In genomic region chr2:204511021-204511420, GRCh38 we compare ENCODE assay signal across 34 cellular contexts. TPM values are rescaled to one million over a fixed set of nuclear protein-coding genes. Genes with fewer than 3 reads are reported as not detected.
"Had no signal": no experiment of that assay in that cellular context is flagged by ENCODE, and none has a peak within 500 bp of the region (broad histone marks: within the 10 kb centered on the region; RNA-seq: fewer than 3 reads in every experiment).

No MANE protein-coding gene starts in this region.

- H3K27ac Mint-ChIP-seq: activated B cell treated with CpG ODN at 0.5 μM for 24 hours; activated CD4-positive, alpha-beta memory T cell treated with anti-CD3 and anti-CD28 coated beads for 36 hours; activated CD4-positive, alpha-beta T cell treated with anti-CD3 and anti-CD28 coated beads, Interleukin-2, amount 10 ng/mL, durations not matched to agents 24 days and 14 days; activated CD8-positive, alpha-beta memory T cell treated with anti-CD3 and anti-CD28 coated beads, Interleukin-2, amount 10 ng/mL, durations not matched to agents 7 days and 5 days; activated CD8-positive, alpha-beta T cell treated with anti-CD3 and anti-CD28 coated beads, Interleukin-2, amount 10 ng/mL, durations not matched to agents 7 days and 5 days; activated naive CD4-positive, alpha-beta T cell treated with anti-CD3 and anti-CD28 coated beads for 36 hours; activated naive CD4-positive, alpha-beta T cell treated with anti-CD3 and anti-CD28 coated beads, Interleukin-2, amount 50 U/mL, for 24 hours; activated naive CD8-positive, alpha-beta T cell treated with anti-CD3 and anti-CD28 coated beads for 36 hours; activated naive CD8-positive, alpha-beta T cell treated with anti-CD3 and anti-CD28 coated beads, Interleukin-2, amount 50 U/mL, for 24 hours; activated T-helper 1 cell treated with anti-CD3 and anti-CD28 coated beads, Interleukin-12 subunit alpha, Interleukin-12 subunit beta, Interleukin-2, Interleukin-4 antibody, amounts not matched to agents 30 ng/mL and 10 ng/mL and 1 ng/mL, durations not matched to agents 14 hours and 24 hours and 36 hours; activated T-helper 2 cell treated with anti-CD3 and anti-CD28 coated beads, Interferon-gamma antibody, Interleukin-2, Interleukin-4, amounts not matched to agents 10 μg/mL and 5 μg/mL and 100 μg/mL, durations not matched to agents 14 hours and 24 hours and 36 hours; effector memory CD8-positive, alpha-beta T cell; T-cell; T-helper 1 cell treated with Interleukin-12 subunit alpha and Interleukin-12 subunit beta and Interleukin-4 antibody, amounts not matched to agents 30 μg/mL and 1 μg/mL, for 36 hours; T-helper 2 cell treated with Interferon-gamma antibody and Interleukin-4, amounts not matched to agents 5 μg/mL and 100 μg/mL, for 36 hours had no signal

- H3K4me3 Mint-ChIP-seq: activated B cell treated with CpG ODN at 0.5 μM for 24 hours; activated CD4-positive, alpha-beta memory T cell treated with anti-CD3 and anti-CD28 coated beads for 36 hours; activated CD4-positive, alpha-beta T cell treated with anti-CD3 and anti-CD28 coated beads, Interleukin-2, amount 10 ng/mL, durations not matched to agents 24 days and 14 days; activated CD8-positive, alpha-beta memory T cell treated with anti-CD3 and anti-CD28 coated beads, Interleukin-2, amount 10 ng/mL, durations not matched to agents 7 days and 5 days; activated CD8-positive, alpha-beta T cell treated with anti-CD3 and anti-CD28 coated beads, Interleukin-2, amount 10 ng/mL, durations not matched to agents 7 days and 5 days; activated naive CD4-positive, alpha-beta T cell treated with anti-CD3 and anti-CD28 coated beads for 36 hours; activated naive CD4-positive, alpha-beta T cell treated with anti-CD3 and anti-CD28 coated beads, Interleukin-2, amount 50 U/mL, for 24 hours; activated naive CD8-positive, alpha-beta T cell treated with anti-CD3 and anti-CD28 coated beads for 36 hours; activated naive CD8-positive, alpha-beta T cell treated with anti-CD3 and anti-CD28 coated beads, Interleukin-2, amount 50 U/mL, for 24 hours; activated T-helper 1 cell treated with anti-CD3 and anti-CD28 coated beads, Interleukin-12 subunit alpha, Interleukin-12 subunit beta, Interleukin-2, Interleukin-4 antibody, amounts not matched to agents 30 ng/mL and 10 ng/mL and 1 ng/mL, durations not matched to agents 14 hours and 24 hours and 36 hours; effector memory CD8-positive, alpha-beta T cell; T-cell; T-helper 1 cell treated with Interleukin-12 subunit alpha and Interleukin-12 subunit beta and Interleukin-4 antibody, amounts not matched to agents 30 μg/mL and 1 μg/mL, for 36 hours; T-helper 2 cell treated with Interferon-gamma antibody and Interleukin-4, amounts not matched to agents 5 μg/mL and 100 μg/mL, for 36 hours had no signal

- H3K36me3 Mint-ChIP-seq: activated CD4-positive, alpha-beta memory T cell treated with anti-CD3 and anti-CD28 coated beads for 36 hours; activated CD8-positive, alpha-beta memory T cell treated with anti-CD3 and anti-CD28 coated beads, Interleukin-2, amount 10 ng/mL, durations not matched to agents 7 days and 5 days; activated naive CD4-positive, alpha-beta T cell treated with anti-CD3 and anti-CD28 coated beads, Interleukin-2, amount 50 U/mL, for 24 hours; activated naive CD8-positive, alpha-beta T cell treated with anti-CD3 and anti-CD28 coated beads for 36 hours; T-cell had no signal

- H3K27ac ChIP-seq: adrenal gland, body of pancreas, epithelial cell of prostate, esophagus squamous epithelium, gastroesophageal sphincter, WERI-Rb-1 had no signal

- H3K4me1 Mint-ChIP-seq: activated B cell treated with CpG ODN at 0.5 μM for 24 hours; activated CD4-positive, alpha-beta T cell treated with anti-CD3 and anti-CD28 coated beads, Interleukin-2, amount 10 ng/mL, durations not matched to agents 24 days and 14 days; activated CD8-positive, alpha-beta memory T cell treated with anti-CD3 and anti-CD28 coated beads, Interleukin-2, amount 10 ng/mL, durations not matched to agents 7 days and 5 days; activated naive CD4-positive, alpha-beta T cell treated with anti-CD3 and anti-CD28 coated beads, Interleukin-2, amount 50 U/mL, for 24 hours; activated naive CD8-positive, alpha-beta T cell treated with anti-CD3 and anti-CD28 coated beads for 36 hours; activated naive CD8-positive, alpha-beta T cell treated with anti-CD3 and anti-CD28 coated beads, Interleukin-2, amount 50 U/mL, for 24 hours; T-cell had no signal

- ATAC-seq: activated CD4-positive, CD25-positive, alpha-beta regulatory T cell treated with anti-CD3 and anti-CD28 coated beads, Interleukin-2, amount 50 U/mL, for 24 hours; activated CD8-positive, alpha-beta memory T cell treated with anti-CD3 and anti-CD28 coated beads, Interleukin-2, amount 10 ng/mL, durations not matched to agents 7 days and 5 days; activated CD8-positive, alpha-beta T cell treated with anti-CD3 and anti-CD28 coated beads, Interleukin-2, amount 10 ng/mL, durations not matched to agents 7 days and 5 days; activated naive CD8-positive, alpha-beta T cell treated with anti-CD3 and anti-CD28 coated beads, Interleukin-2, amount 50 U/mL, for 24 hours; body of pancreas; effector memory CD8-positive, alpha-beta T cell; gastroesophageal sphincter; T-cell had no signal

- H3K4me3 ChIP-seq: adrenal gland, body of pancreas, esophagus squamous epithelium, gastroesophageal sphincter had no signal

- H3K27me3 ChIP-seq: adrenal gland, body of pancreas, esophagus squamous epithelium, gastroesophageal sphincter had no signal

- H3K36me3 ChIP-seq: adrenal gland, esophagus squamous epithelium, gastroesophageal sphincter, WERI-Rb-1 had no signal

- H3K4me1 ChIP-seq: adrenal gland, body of pancreas, esophagus squamous epithelium had no signal

- H3K9me3 ChIP-seq: adrenal gland, body of pancreas, esophagus squamous epithelium, gastroesophageal sphincter had no signal

- DNase-seq: activated B cell treated with CpG ODN at 0.5 μM for 24 hours; activated CD4-positive, alpha-beta memory T cell treated with anti-CD3 and anti-CD28 coated beads for 36 hours; activated CD4-positive, alpha-beta T cell treated with anti-CD3 and anti-CD28 coated beads, Interleukin-2, amount 10 ng/mL, durations not matched to agents 24 days and 14 days; activated CD8-positive, alpha-beta memory T cell treated with anti-CD3 and anti-CD28 coated beads, Interleukin-2, amount 10 ng/mL, durations not matched to agents 7 days and 5 days; activated CD8-positive, alpha-beta memory T cell treated with anti-CD3 and anti-CD28 coated beads, Interleukin-2, amount 50 U/mL, for 4 hours; activated CD8-positive, alpha-beta T cell treated with anti-CD3 and anti-CD28 coated beads, Interleukin-2, amount 10 ng/mL, durations not matched to agents 7 days and 5 days; activated effector memory CD4-positive, alpha-beta T cell treated with anti-CD3 and anti-CD28 coated beads, Interleukin-2, amount 50 U/mL, for 16 hours; activated naive CD4-positive, alpha-beta T cell treated with anti-CD3 and anti-CD28 coated beads for 36 hours; activated naive CD8-positive, alpha-beta T cell treated with anti-CD3 and anti-CD28 coated beads for 36 hours; activated naive CD8-positive, alpha-beta T cell treated with anti-CD3 and anti-CD28 coated beads, Interleukin-2, amount 50 U/mL, for 24 hours; activated T-cell treated with anti-CD3 and anti-CD28 coated beads, Interleukin-2, amount 50 U/mL, for 1 hour; activated T-cell treated with anti-CD3 and anti-CD28 coated beads, Interleukin-2, amount 50 U/mL, for 48 hours; adrenal gland; amygdala; aorta; body of pancreas; caudate nucleus; cortex of kidney; dermis blood vessel endothelial cell; effector CD4-positive, alpha-beta T cell; effector memory CD8-positive, alpha-beta T cell; esophagus squamous epithelium; foreskin melanocyte; T-cell; T1000; WERI-Rb-1 had no signal

- H3K27me3 Mint-ChIP-seq: activated B cell treated with CpG ODN at 0.5 μM for 24 hours; activated CD8-positive, alpha-beta memory T cell treated with anti-CD3 and anti-CD28 coated beads, Interleukin-2, amount 10 ng/mL, durations not matched to agents 7 days and 5 days; activated naive CD4-positive, alpha-beta T cell treated with anti-CD3 and anti-CD28 coated beads, Interleukin-2, amount 50 U/mL, for 24 hours; activated naive CD8-positive, alpha-beta T cell treated with anti-CD3 and anti-CD28 coated beads, Interleukin-2, amount 50 U/mL, for 24 hours; effector memory CD8-positive, alpha-beta T cell had no signal

RNA-seq across cellular contexts. Expression of gene PARD3B, which starts 34.3 kb away (rescaled TPM):
- total RNA-seq: activated B cell treated with CpG ODN at 0.5 μM for 24 hours had no signal
